1 cellular context compared by ENCODE assay signal in genomic region chr17:42655528-42655927, GRCh38.
TF ChIP-seq lines count a peak whose summit lies in the region.

No MANE protein-coding gene starts in this region.

TF ChIP-seq in WTC11, 78 proteins besides CTCF, POLR2A, EP300 and RAD21 (continued from another document):
- TF ChIP-seq MAX (CRISPR knock-in tag; IDR thresholded peaks at IDR 0.05) (no peak), ATF2 (CRISPR knock-in tag; IDR thresholded peaks at IDR 0.05; ENCODE audit: borderline replicate concordance, low read depth) (no peak), HMGXB4 (CRISPR knock-in tag; IDR thresholded peaks at IDR 0.05) (no peak), NR3C1 (CRISPR knock-in tag; conservative IDR thresholded peaks at IDR 0.05; ENCODE audit: low read depth) (no peak), CDX4 (CRISPR knock-in tag; IDR thresholded peaks at IDR 0.05; ENCODE audit: borderline replicate concordance) (no peak)
